ENCODE assay signal across 8 cellular contexts in the genomic region with DNA sequence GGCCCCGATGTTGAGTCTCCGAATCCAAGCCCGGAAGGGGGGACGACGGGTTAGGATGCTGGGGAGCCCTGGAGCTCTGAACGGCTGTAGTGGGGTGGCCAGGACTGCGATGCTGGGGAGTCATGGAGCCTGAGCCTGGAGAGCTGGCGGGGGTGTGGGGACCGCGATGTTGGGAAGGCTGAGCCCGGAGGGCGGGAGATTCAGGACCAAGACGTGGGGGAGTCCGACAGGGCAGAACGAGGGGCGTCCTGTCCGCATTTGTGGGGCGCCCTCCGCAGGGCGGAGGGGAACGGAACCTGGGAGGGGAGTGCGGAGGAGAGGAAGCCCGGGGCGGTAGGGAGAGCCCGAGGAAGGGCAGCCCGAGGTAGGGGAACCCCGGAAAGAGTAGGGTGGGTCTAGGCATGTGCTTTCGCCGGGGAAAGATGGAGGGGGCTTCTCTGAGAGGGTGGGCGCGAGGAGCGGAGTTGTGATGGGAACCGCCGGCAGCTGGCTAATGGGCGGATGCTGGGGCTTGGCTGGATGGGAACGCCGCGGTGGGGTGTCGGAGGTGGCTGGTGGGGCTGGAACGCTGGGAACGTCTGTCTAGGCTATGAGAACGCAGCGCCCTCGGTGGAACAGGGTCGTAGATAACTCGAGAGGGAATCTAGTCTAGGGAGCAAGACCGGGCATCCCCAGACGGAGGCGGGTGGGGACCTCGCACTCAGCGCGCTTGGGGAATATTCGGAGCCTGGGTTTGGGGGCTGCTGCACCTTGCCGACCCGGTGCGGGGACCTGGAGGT. TPM values are rescaled to one million over a fixed set of nuclear protein-coding genes. Genes with fewer than 3 reads are reported as not detected.
DNase-seq lines count a peak whose midpoint lies in the region; ATAC-seq and TF ChIP-seq lines count a peak whose summit lies in the region.

No MANE protein-coding gene starts in this region.

- peaks cover 40% of the 10 kb centered on the region for H3K4me1 Mint-ChIP-seq in activated CD8-positive, alpha-beta T cell treated with anti-CD3 and anti-CD28 coated beads, Interleukin-2, amount 10 ng/mL, durations not matched to agents 7 days and 5 days (ENCODE audit: low read depth)
- H3K4me1 Mint-ChIP-seq in naive thymus-derived CD4-positive, alpha-beta T cell: peaks cover 31 to 61% (median 52%) of the 10 kb centered on the region in 7 donors

- intact Hi-C loops in naive thymus-derived CD4-positive, alpha-beta T cell (cut with micrococcal nuclease): loop anchor here (1.0 to 10.0 kb wide), 15 partner anchors 14 to 1182 kb away; a partner anchor contains a TSS
- intact Hi-C loops in stomach (cut with DNase I; ENCODE audit: low total_unique reads): no loop called here

- peaks cover 34% of the 10 kb centered on the region for H3K36me3 Mint-ChIP-seq in activated CD8-positive, alpha-beta T cell treated with anti-CD3 and anti-CD28 coated beads, Interleukin-2, amount 10 ng/mL, durations not matched to agents 7 days and 5 days (ENCODE audit: low read depth)
- peaks cover 0 to 15% (median 6%) of the 10 kb centered on the region in 5 donors for H3K36me3 Mint-ChIP-seq in naive thymus-derived CD4-positive, alpha-beta T cell

- POLR2A ChIA-PET in activated CD8-positive, alpha-beta T cell treated with anti-CD3 and anti-CD28 coated beads, Interleukin-2, amount 10 ng/mL, durations not matched to agents 7 days and 5 days (lab: Charles Lee): interaction anchor here (0.7 to 3.6 kb wide), 18 partner anchors 11 to 202 kb away, joined by 3 to 58 read pairs (median 4); a partner anchor contains a TSS
- POLR2A ChIA-PET in naive thymus-derived CD4-positive, alpha-beta T cell (lab: Charles Lee): interaction anchor here (0.6 to 9.3 kb wide), 25 partner anchors 9 to 78 kb away, joined by 3 to 92 read pairs (median 4); a partner anchor contains a TSS

- H3K4me3 Mint-ChIP-seq in activated CD8-positive, alpha-beta T cell treated with anti-CD3 and anti-CD28 coated beads, Interleukin-2, amount 10 ng/mL, durations not matched to agents 7 days and 5 days: peak overlapping the region; percentile 98
- peak overlapping the region; percentile 83 to 100 (median 98) for H3K4me3 Mint-ChIP-seq in naive thymus-derived CD4-positive, alpha-beta T cell

- no peak for TF ChIP-seq POLR2A in stomach (IDR thresholded peaks at IDR 0.05)

- peak overlapping the region; percentile 75 to 83 for H3K27ac ChIP-seq in esophagus (ENCODE audit: low read depth in 2 of 2, low read length in 1 of 2)
- peak overlapping the region; percentile 86 for H3K27ac ChIP-seq in naive thymus-derived CD4-positive, alpha-beta T cell (ENCODE audit: low read depth, low read length)
- H3K27ac ChIP-seq in stomach: peak overlapping the region; percentile 57 to 93 (median 88)

- no peak for TF ChIP-seq CTCF in stomach (IDR thresholded peaks at IDR 0.05)

- H3K9me3 ChIP-seq in HAP-1 (no peaks in the 10 kb centered on the region), MG63 (no peaks in the 10 kb centered on the region), esophagus (ENCODE audit: control insufficient read depth in 2 of 2, insufficient read depth in 1 of 2, low read depth in 1 of 2, low read length in 1 of 2) (no peaks in the 10 kb centered on the region), stomach (no peaks in the 10 kb centered on the region)
- H3K9me3 ChIP-seq in naive thymus-derived CD4-positive, alpha-beta T cell (ENCODE audit: control insufficient read depth in 2 of 3, low read length in 3 of 3): no peaks in the 10 kb centered on the region

- H3K9me3 Mint-ChIP-seq in activated CD8-positive, alpha-beta T cell treated with anti-CD3 and anti-CD28 coated beads, Interleukin-2, amount 10 ng/mL, durations not matched to agents 7 days and 5 days (ENCODE audit: insufficient read depth): no peaks in the 10 kb centered on the region
- peaks cover 0 to 2% (median 0%) of the 10 kb centered on the region in 11 donors for H3K9me3 Mint-ChIP-seq in naive thymus-derived CD4-positive, alpha-beta T cell

- H3K27me3 Mint-ChIP-seq in activated CD8-positive, alpha-beta T cell treated with anti-CD3 and anti-CD28 coated beads, Interleukin-2, amount 10 ng/mL, durations not matched to agents 7 days and 5 days (ENCODE audit: low read depth): no peaks in the 10 kb centered on the region
- H3K27me3 Mint-ChIP-seq in naive thymus-derived CD4-positive, alpha-beta T cell: peaks cover 0 to 9% (median 0%) of the 10 kb centered on the region in 5 donors

- DNase-seq in NCI-H1417 (lab: John Stamatoyannopoulos, UW) (peak in 2 of 3 experiments; percentile 66 to 68), NCI-H1417 treated with DMSO at 0.1 percent for 48 hours (lab: John Stamatoyannopoulos, UW) (no peak), HAP-1 (ENCODE audit: low spot score in 2 of 2) (peak; percentile 30 to 54), MG63 (peak; percentile 70), stomach (peak; percentile 37)
- DNase-seq in activated CD8-positive, alpha-beta T cell treated with anti-CD3 and anti-CD28 coated beads, Interleukin-2, amount 10 ng/mL, durations not matched to agents 7 days and 5 days: peak; percentile 60
- DNase-seq in naive thymus-derived CD4-positive, alpha-beta T cell: peak; percentile 32 to 57 (median 50)

- peak; percentile 67 for ATAC-seq in activated CD8-positive, alpha-beta T cell treated with anti-CD3 and anti-CD28 coated beads, Interleukin-2, amount 10 ng/mL, durations not matched to agents 7 days and 5 days
- ATAC-seq in naive thymus-derived CD4-positive, alpha-beta T cell: peak; percentile 61

- no peaks in the 10 kb centered on the region for H3K27me3 ChIP-seq in HAP-1 (ENCODE audit: low read depth)
- H3K27me3 ChIP-seq in MG63: no peaks in the 10 kb centered on the region
- no peaks in the 10 kb centered on the region for H3K27me3 ChIP-seq in esophagus (ENCODE audit: control insufficient read depth in 1 of 2, insufficient read depth in 2 of 2, low read length in 2 of 2)
- no peaks in the 10 kb centered on the region for H3K27me3 ChIP-seq in naive thymus-derived CD4-positive, alpha-beta T cell (ENCODE audit: control insufficient read depth in 2 of 2, insufficient read depth in 2 of 2, low read length in 2 of 2)
- no peaks in the 10 kb centered on the region for H3K27me3 ChIP-seq in stomach

- WGBS in esophagus, 2 donors: 1 to 2% methylated on average over 52 to 56 of the region's 56 CpGs
- 1 to 2% (median 1%) methylated on average over 54 to 56 of the region's 56 CpGs for WGBS in stomach, 5 donors

- H3K36me3 ChIP-seq in HAP-1 (replicated peaks) (no peaks in the 10 kb centered on the region), MG63 (no peaks in the 10 kb centered on the region), esophagus (ENCODE audit: control insufficient read depth in 2 of 2, insufficient read depth in 2 of 2, low read length in 1 of 2) (no peaks in the 10 kb centered on the region), stomach (peaks cover 0 to 10% (median 0%) of the 10 kb centered on the region in 4 donors)
- H3K36me3 ChIP-seq in naive thymus-derived CD4-positive, alpha-beta T cell (ENCODE audit: control insufficient read depth in 2 of 3, insufficient read depth in 3 of 3, low read length in 3 of 3): peaks cover 0 to 15% (median 0%) of the 10 kb centered on the region in 3 experiments

- 0 out of 2 replicates have a peak, but pooled peaks cover 3% of the 10 kb centered on the region for H3K4me1 ChIP-seq in HAP-1
- peaks cover 0 to 5% of the 10 kb centered on the region in 2 donors for H3K4me1 ChIP-seq in esophagus (ENCODE audit: control insufficient read depth in 2 of 2, insufficient read depth in 2 of 2, low read length in 1 of 2)
- H3K4me1 ChIP-seq in naive thymus-derived CD4-positive, alpha-beta T cell (ENCODE audit: control insufficient read depth in 2 of 2, insufficient read depth in 2 of 2, low read length in 2 of 2): peaks cover 25 to 35% of the 10 kb centered on the region in 2 donors
- H3K4me1 ChIP-seq in stomach: peaks cover 9 to 64% (median 36%) of the 10 kb centered on the region in 4 donors

- peak overlapping the region; percentile 92 for H3K27ac Mint-ChIP-seq in activated CD8-positive, alpha-beta T cell treated with anti-CD3 and anti-CD28 coated beads, Interleukin-2, amount 10 ng/mL, durations not matched to agents 7 days and 5 days
- peak overlapping the region; percentile 89 to 99 (median 94) for H3K27ac Mint-ChIP-seq in naive thymus-derived CD4-positive, alpha-beta T cell

- no peak for TF ChIP-seq EP300 in stomach (IDR thresholded peaks at IDR 0.05)

- H3K4me3 ChIP-seq in HAP-1: peak overlapping the region; percentile 72
- H3K4me3 ChIP-seq in MG63: peak overlapping the region; percentile 74
- peak overlapping the region; percentile 78 to 85 for H3K4me3 ChIP-seq in esophagus (ENCODE audit: low read depth in 1 of 2, low read length in 2 of 2)
- peak overlapping the region; percentile 90 for H3K4me3 ChIP-seq in naive thymus-derived CD4-positive, alpha-beta T cell (ENCODE audit: low read length)
- H3K4me3 ChIP-seq in stomach: peak overlapping the region; percentile 80 to 93 (median 86)

- CTCF ChIA-PET in activated CD8-positive, alpha-beta T cell treated with anti-CD3 and anti-CD28 coated beads, Interleukin-2, amount 10 ng/mL, durations not matched to agents 7 days and 5 days (lab: Charles Lee): interaction anchor here (0.6 to 7.9 kb wide), 25 partner anchors 9 to 172 kb away, joined by 3 to 103 read pairs (median 7); a partner anchor contains a TSS
- CTCF ChIA-PET in naive thymus-derived CD4-positive, alpha-beta T cell (lab: Charles Lee): interaction anchor here (0.6 to 9.4 kb wide), 22 partner anchors 8 to 300 kb away, joined by 3 to 72 read pairs (median 4); a partner anchor contains a TSS

- in situ Hi-C loops in HAP-1 (cut with MboI; ENCODE audit: low sequenced_read_pairs): no loop called here

RNA-seq across cellular contexts. Expression of a gene that starts 0.7 kb away (rescaled TPM):
- 2.9 and 3.2 TPM in 2 replicates for total RNA-seq in MG63 (2014; rRNA removed; shearing (Covaris generic); ENCODE audit: low replicate concordance)
- total RNA-seq in activated CD8-positive, alpha-beta T cell treated with anti-CD3 and anti-CD28 coated beads, Interleukin-2, amount 10 ng/mL, durations not matched to agents 7 days and 5 days: 10 to 100 TPM; 23.0 to 25.7 TPM
- polyA plus RNA-seq in esophagus (1 to 10 TPM; 5.1 to 7.7 TPM), stomach (1 to 10 TPM; 4.0 to 5.2 (median 5.2) TPM)
- total RNA-seq in naive thymus-derived CD4-positive, alpha-beta T cell: 10 to 100 TPM in 3 of 5 experiments, 1 to 10 TPM in 2; 7.5 to 46.2 (median 21.6) TPM
- 10 to 100 TPM; 32.1 to 39.2 TPM for polyA plus RNA-seq in naive thymus-derived CD4-positive, alpha-beta T cell
- total RNA-seq in stomach: 10 to 100 TPM; 14.6 to 46.1 (median 19.6) TPM

RNA-seq across cellular contexts. Expression of a gene that starts 57.5 kb away (rescaled TPM):
- 54.0 and 78.4 TPM in 2 replicates for total RNA-seq in MG63 (2014; rRNA removed; shearing (Covaris generic); ENCODE audit: low replicate concordance)
- total RNA-seq in activated CD8-positive, alpha-beta T cell treated with anti-CD3 and anti-CD28 coated beads, Interleukin-2, amount 10 ng/mL, durations not matched to agents 7 days and 5 days: 1 to 10 TPM; 1.4 to 2.5 TPM
- 10 to 100 TPM in 1 of 2 donors, 1 to 10 TPM in 1; 8.4 to 14.4 TPM for polyA plus RNA-seq in esophagus
- total RNA-seq in naive thymus-derived CD4-positive, alpha-beta T cell: 10 to 100 TPM in 2 of 5 experiments, 1 to 10 TPM in 3; 2.4 to 13.8 (median 6.0) TPM
- 1 to 10 TPM; 1.9 to 5.2 TPM for polyA plus RNA-seq in naive thymus-derived CD4-positive, alpha-beta T cell
- 10 to 100 TPM in 4 of 5 donors, 1 to 10 TPM in 1; 9.3 to 54.3 (median 50.4) TPM for total RNA-seq in stomach
- polyA plus RNA-seq in stomach: 10 to 100 TPM in 1 of 3 donors, 1 to 10 TPM in 2; 7.2 to 28.1 (median 7.8) TPM
